ENCODE assay signal across 10 cellular contexts in genomic region chr10:88392222-88392621, GRCh38.
DNase-seq lines count a peak whose midpoint lies in the region; ATAC-seq and TF ChIP-seq lines count a peak whose summit lies in the region.
"Had no signal": no experiment of that assay in that cellular context is flagged by ENCODE, and none has a peak within 500 bp of the region (broad histone marks: within the 10 kb centered on the region; RNA-seq: fewer than 3 reads in every experiment).

No MANE protein-coding gene starts in this region.

- no peaks in the 10 kb centered on the region for H3K36me3 ChIP-seq in brain microvascular endothelial cell (replicated peaks)

- ATAC-seq in GM18508 (IDR thresholded peaks at IDR 0.05; ENCODE audit: insufficient read depth, unreplicated experiment) (peak; percentile 60), GM21526 (IDR thresholded peaks at IDR 0.05; ENCODE audit: low FRiP score, unreplicated experiment) (peak; percentile 89), HG03469 (IDR thresholded peaks at IDR 0.05; ENCODE audit: unreplicated experiment) (peak; percentile 95), HG03025 (IDR thresholded peaks at IDR 0.05; ENCODE audit: low FRiP score, unreplicated experiment) (no peak)
- peak; percentile 54 for ATAC-seq in effector memory CD8-positive, alpha-beta T cell (replicated peaks)

- no peak overlapping the region for H3K4me3 Mint-ChIP-seq in effector memory CD8-positive, alpha-beta T cell
- H3K4me3 Mint-ChIP-seq: neural crest cell had no signal

- no peaks in the 10 kb centered on the region for H3K27me3 ChIP-seq in brain microvascular endothelial cell (replicated peaks)

- in situ Hi-C loops in brain microvascular endothelial cell (cut with HindIII; ENCODE audit: low pct_ligation_motif_present, low sequenced_read_pairs): loop anchor here (25.0 kb wide), 1 partner anchor 530 kb away; the partner anchor contains the start of genes KLLN and PTEN

- H3K4me3 ChIP-seq in brain microvascular endothelial cell (ENCODE audit: low read depth, low read length) (no peak overlapping the region), foreskin fibroblast (ENCODE audit: low read depth in 1 of 2, low read length in 2 of 2) (no peak overlapping the region)

- H3K27ac Mint-ChIP-seq in effector memory CD8-positive, alpha-beta T cell: no peak overlapping the region

- peaks cover 9 to 12% of the 10 kb centered on the region in 2 donors for H3K4me1 Mint-ChIP-seq in effector memory CD8-positive, alpha-beta T cell (ENCODE audit: low read depth in 2 of 2)

- H3K27me3 Mint-ChIP-seq in effector memory CD8-positive, alpha-beta T cell: no peaks in the 10 kb centered on the region

- H3K27ac ChIP-seq in brain microvascular endothelial cell: no peak overlapping the region

- no peaks in the 10 kb centered on the region for H3K36me3 Mint-ChIP-seq in effector memory CD8-positive, alpha-beta T cell (ENCODE audit: insufficient read depth)

- no peak for DNase-seq in effector memory CD8-positive, alpha-beta T cell
- DNase-seq in brain microvascular endothelial cell: no peak
- DNase-seq in medulla oblongata (ENCODE audit: extremely low spot score): no peak
- no peak for DNase-seq in foreskin fibroblast
- DNase-seq: NCI-H2081 treated with DMSO at 0.1 percent for 48 hours had no signal

- peaks cover 0 to 2% of the 10 kb centered on the region in 2 donors for H3K9me3 Mint-ChIP-seq in effector memory CD8-positive, alpha-beta T cell

- TF ChIP-seq CTCF in brain microvascular endothelial cell (IDR thresholded peaks at IDR 0.05; ENCODE audit: low read depth, low read length, missing control alignments): no peak
- no peak for TF ChIP-seq CTCF in foreskin fibroblast (IDR thresholded peaks at IDR 0.05; ENCODE audit: low read depth, low read length)
